ENCODE assay signal across 8 cellular contexts in the genomic region with DNA sequence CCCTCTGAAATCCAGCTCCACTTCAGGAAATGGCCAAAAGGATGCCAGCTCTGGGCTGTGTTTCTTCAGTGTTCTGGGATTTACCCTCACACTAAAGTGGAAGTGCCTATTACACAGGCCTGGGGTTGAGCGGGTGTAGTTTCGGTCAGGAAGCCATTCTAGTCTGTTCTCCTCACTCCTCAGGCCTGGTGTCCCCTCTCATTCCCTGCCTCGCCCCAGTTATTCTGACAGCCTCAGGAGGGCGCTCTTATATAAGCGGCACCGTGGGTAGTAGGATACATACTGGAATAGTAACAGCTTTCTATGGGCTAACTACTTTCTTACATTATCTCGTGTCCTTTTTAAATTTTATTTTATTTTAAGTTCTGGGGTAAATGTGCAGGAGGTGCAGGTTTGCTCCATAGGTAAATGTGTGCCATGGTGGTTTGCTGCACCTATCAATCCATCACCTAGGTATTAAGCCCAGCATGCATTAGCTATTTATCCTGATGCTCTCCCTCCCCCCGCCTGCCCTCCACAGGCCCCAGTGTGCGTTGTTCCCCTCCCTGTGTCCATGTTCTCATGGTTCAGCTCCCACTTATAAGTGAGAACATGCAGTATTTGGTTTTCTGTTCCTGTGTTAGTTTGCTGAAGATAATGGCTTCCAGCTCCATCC. TPM values are rescaled to one million over a fixed set of nuclear protein-coding genes. Genes with fewer than 3 reads are reported as not detected.
DNase-seq lines count a peak whose midpoint lies in the region; ATAC-seq and TF ChIP-seq lines count a peak whose summit lies in the region.

No MANE protein-coding gene starts in this region.

- TF ChIP-seq CTCF in endothelial cell (IDR thresholded peaks at IDR 0.05; ENCODE audit: unreplicated experiment) = peak; percentile 37

- peak; percentile 59 for ATAC-seq in sciatic nerve
- no peak for ATAC-seq in GM21447 (IDR thresholded peaks at IDR 0.05; ENCODE audit: unreplicated experiment)
- ATAC-seq in GM18909 (IDR thresholded peaks at IDR 0.05; ENCODE audit: poor library complexity, unreplicated experiment) = no peak
- ATAC-seq in HG03469 (IDR thresholded peaks at IDR 0.05; ENCODE audit: unreplicated experiment) = no peak

- no peak overlapping the region for H3K27ac Mint-ChIP-seq in endothelial cell (ENCODE audit: unreplicated experiment)

- DNase-seq in NCI-H510A treated with DMSO at 0.1 percent for 48 hours (lab: John Stamatoyannopoulos, UW) (peak; percentile 15), NCI-H510A (lab: John Stamatoyannopoulos, UW) (no peak), NCI-H1930 (lab: John Stamatoyannopoulos, UW) (peak; percentile 8 to 18), endothelial cell (ENCODE audit: low spot score) (peak; percentile 60), sciatic nerve (ENCODE audit: low spot score) (no peak)

- intact Hi-C loops in sciatic nerve (cut with DNase I) = no loop called here

- H3K36me3 Mint-ChIP-seq in endothelial cell (ENCODE audit: low read depth, unreplicated experiment) = no peaks in the 10 kb centered on the region

- no peaks in the 10 kb centered on the region for H3K27me3 Mint-ChIP-seq in endothelial cell (ENCODE audit: unreplicated experiment)

- peaks cover 6% of the 10 kb centered on the region for H3K4me1 Mint-ChIP-seq in endothelial cell (ENCODE audit: unreplicated experiment)

- no peak overlapping the region for H3K4me3 Mint-ChIP-seq in endothelial cell (ENCODE audit: unreplicated experiment)

- H3K9me3 Mint-ChIP-seq in endothelial cell (ENCODE audit: unreplicated experiment) = no peaks in the 10 kb centered on the region

RNA-seq across cellular contexts. Expression of a gene that starts 12.2 kb away (rescaled TPM):
- 0.26 TPM for total RNA-seq in endothelial cell (ENCODE audit: unreplicated experiment)
- total RNA-seq in sciatic nerve = 19.8 TPM

RNA-seq across cellular contexts. Expression of a gene that starts 43.1 kb away (rescaled TPM):
- total RNA-seq in endothelial cell (ENCODE audit: unreplicated experiment) (14.6 TPM), sciatic nerve (40.9 TPM)

Comparison
In these comparisons a context has a peak if more than half of its experiments do, and no peak if none do; other contexts are left out.
1. DNase-seq: peak in NCI-H510A treated with DMSO at 0.1 percent for 48 hours (single experiment), NCI-H1930 (2 of 2) and endothelial cell (single experiment); none in NCI-H510A (single experiment) and sciatic nerve (single experiment).
2. RNA of a gene that starts 12.2 kb away (total RNA-seq): 19.8 TPM in sciatic nerve (single experiment); 0.26 TPM in endothelial cell (single experiment); every median in the first group is over 10 times any median in the second.